In the genomic region with DNA sequence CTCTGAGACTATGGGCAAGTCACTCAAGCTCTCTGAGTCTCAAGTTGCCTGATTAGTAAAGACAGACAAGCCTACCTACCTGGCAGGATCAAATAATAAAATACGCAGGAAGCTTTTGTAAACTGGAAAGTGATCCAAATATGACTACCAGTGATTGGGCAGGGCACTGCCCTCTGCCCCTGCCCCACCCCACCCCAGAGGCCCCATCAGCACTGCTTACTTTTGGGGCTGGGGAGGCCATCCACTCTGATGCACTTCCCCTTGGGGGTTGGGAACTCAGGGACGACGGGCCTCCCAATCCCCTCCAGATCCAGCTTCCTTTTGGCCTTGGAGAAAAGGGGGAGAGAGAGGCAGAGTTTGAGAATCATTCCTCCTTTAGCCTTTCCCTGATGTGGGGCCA, we compare ENCODE assay signal across 15 cellular contexts. TPM values are rescaled to one million over a fixed set of nuclear protein-coding genes. Genes with fewer than 3 reads are reported as not detected.
DNase-seq lines count a peak whose midpoint lies in the region; ATAC-seq and TF ChIP-seq lines count a peak whose summit lies in the region.
"Had no signal": no experiment of that assay in that cellular context is flagged by ENCODE, and none has a peak within 500 bp of the region (broad histone marks: within the 10 kb centered on the region; RNA-seq: fewer than 3 reads in every experiment).

No MANE protein-coding gene starts in this region.

- intact Hi-C loops in upper lobe of right lung (cut with DNase I) = no loop called here

- no peaks in the 10 kb centered on the region for H4K20me1 ChIP-seq in OCI-LY1 (ENCODE audit: insufficient read depth, low read length)

- no peak for ATAC-seq in effector memory CD8-positive, alpha-beta T cell (replicated peaks)
- no peak for ATAC-seq in stimulated activated memory B cell treated with anti-CD40 and anti-IgM and Interleukin-4, amounts not matched to agents 10 μg/mL and 1 μg/mL and 100 μg/mL, for 72 hours
- ATAC-seq in upper lobe of right lung (no peak), HG02759 (IDR thresholded peaks at IDR 0.05; ENCODE audit: unreplicated experiment) (no peak)
- ATAC-seq: left lung had no signal

- no peak overlapping the region for H2AFZ ChIP-seq in OCI-LY1 (ENCODE audit: low read length)

- H3K9me3 Mint-ChIP-seq in T-helper 1 cell treated with Interleukin-12 subunit alpha and Interleukin-12 subunit beta and Interleukin-4 antibody, amounts not matched to agents 30 μg/mL and 1 μg/mL, for 36 hours = no peaks in the 10 kb centered on the region
- H3K9me3 Mint-ChIP-seq in effector memory CD8-positive, alpha-beta T cell = no peaks in the 10 kb centered on the region
- H3K9me3 Mint-ChIP-seq in stimulated activated memory B cell treated with anti-CD40 and anti-IgM and Interleukin-4, amounts not matched to agents 10 μg/mL and 1 μg/mL and 100 μg/mL, for 72 hours = no peaks in the 10 kb centered on the region
- H3K9me3 Mint-ChIP-seq: activated naive CD8-positive, alpha-beta T cell treated with anti-CD3 and anti-CD28 coated beads for 36 hours; endodermal cell; naive thymus-derived CD8-positive, alpha-beta T cell had no signal

- H3K27me3 ChIP-seq in OCI-LY1 (ENCODE audit: insufficient read depth, low read length) = no peaks in the 10 kb centered on the region
- no peaks in the 10 kb centered on the region for H3K27me3 ChIP-seq in upper lobe of right lung
- H3K27me3 ChIP-seq: left lung had no signal

- peak overlapping the region; percentile 77 for H3K27ac Mint-ChIP-seq in T-helper 1 cell treated with Interleukin-12 subunit alpha and Interleukin-12 subunit beta and Interleukin-4 antibody, amounts not matched to agents 30 μg/mL and 1 μg/mL, for 36 hours
- H3K27ac Mint-ChIP-seq in effector memory CD8-positive, alpha-beta T cell = peak overlapping the region; percentile 94 to 98
- peak overlapping the region; percentile 78 for H3K27ac Mint-ChIP-seq in stimulated activated memory B cell treated with anti-CD40 and anti-IgM and Interleukin-4, amounts not matched to agents 10 μg/mL and 1 μg/mL and 100 μg/mL, for 72 hours
- H3K27ac Mint-ChIP-seq: activated naive CD8-positive, alpha-beta T cell treated with anti-CD3 and anti-CD28 coated beads for 36 hours; endodermal cell had no signal

- H3K4me1 ChIP-seq in OCI-LY1 (ENCODE audit: insufficient read depth, low read length, severe bottlenecking) (peaks cover 50% of the 10 kb centered on the region), upper lobe of right lung (peaks cover 28% of the 10 kb centered on the region)
- H3K4me1 ChIP-seq: prostate gland had no signal

- no peaks in the 10 kb centered on the region for H3K9me2 ChIP-seq in OCI-LY1 (ENCODE audit: low read depth, low read length)

- no peaks in the 10 kb centered on the region for H3K27me3 Mint-ChIP-seq in T-helper 1 cell treated with Interleukin-12 subunit alpha and Interleukin-12 subunit beta and Interleukin-4 antibody, amounts not matched to agents 30 μg/mL and 1 μg/mL, for 36 hours (ENCODE audit: low read depth)
- H3K27me3 Mint-ChIP-seq in effector memory CD8-positive, alpha-beta T cell = no peaks in the 10 kb centered on the region
- no peaks in the 10 kb centered on the region for H3K27me3 Mint-ChIP-seq in stimulated activated memory B cell treated with anti-CD40 and anti-IgM and Interleukin-4, amounts not matched to agents 10 μg/mL and 1 μg/mL and 100 μg/mL, for 72 hours
- H3K27me3 Mint-ChIP-seq: activated naive CD8-positive, alpha-beta T cell treated with anti-CD3 and anti-CD28 coated beads for 36 hours; naive thymus-derived CD8-positive, alpha-beta T cell had no signal

- peak overlapping the region; percentile 12; the same call in 1 of the 2 replicates for H3K9ac ChIP-seq in OCI-LY1 (ENCODE audit: low read length)

- H3K27ac ChIP-seq in OCI-LY1 (ENCODE audit: low read depth, low read length, poor library complexity, severe bottlenecking) (peak overlapping the region; percentile 91), upper lobe of right lung (no peak overlapping the region)
- H3K27ac ChIP-seq: prostate gland had no signal

- H3K36me3 ChIP-seq in OCI-LY1 (ENCODE audit: insufficient read depth, low read length) = peaks cover 69% of the 10 kb centered on the region
- H3K36me3 ChIP-seq in upper lobe of right lung = no peaks in the 10 kb centered on the region
- H3K36me3 ChIP-seq: left lung, prostate gland had no signal

- H3K79me2 ChIP-seq in OCI-LY1 (ENCODE audit: insufficient read depth, low read length) = peaks cover 28% of the 10 kb centered on the region

- H3K4me3 Mint-ChIP-seq in T-helper 1 cell treated with Interleukin-12 subunit alpha and Interleukin-12 subunit beta and Interleukin-4 antibody, amounts not matched to agents 30 μg/mL and 1 μg/mL, for 36 hours = no peak overlapping the region
- peak overlapping the region; percentile 25 to 81 for H3K4me3 Mint-ChIP-seq in effector memory CD8-positive, alpha-beta T cell
- no peak overlapping the region for H3K4me3 Mint-ChIP-seq in stimulated activated memory B cell treated with anti-CD40 and anti-IgM and Interleukin-4, amounts not matched to agents 10 μg/mL and 1 μg/mL and 100 μg/mL, for 72 hours
- H3K4me3 Mint-ChIP-seq: activated naive CD8-positive, alpha-beta T cell treated with anti-CD3 and anti-CD28 coated beads for 36 hours; endodermal cell had no signal

- H3K4me1 Mint-ChIP-seq in T-helper 1 cell treated with Interleukin-12 subunit alpha and Interleukin-12 subunit beta and Interleukin-4 antibody, amounts not matched to agents 30 μg/mL and 1 μg/mL, for 36 hours (ENCODE audit: low read depth) = peaks cover 53% of the 10 kb centered on the region
- H3K4me1 Mint-ChIP-seq in effector memory CD8-positive, alpha-beta T cell (ENCODE audit: low read depth in 2 of 2) = peaks cover 41 to 57% of the 10 kb centered on the region in 2 donors
- peaks cover 72% of the 10 kb centered on the region for H3K4me1 Mint-ChIP-seq in stimulated activated memory B cell treated with anti-CD40 and anti-IgM and Interleukin-4, amounts not matched to agents 10 μg/mL and 1 μg/mL and 100 μg/mL, for 72 hours
- H3K4me1 Mint-ChIP-seq: endodermal cell had no signal

- TF ChIP-seq CTCF in OCI-LY1 (IDR thresholded peaks at IDR 0.05; ENCODE audit: low read length) (no peak), upper lobe of right lung (IDR thresholded peaks at IDR 0.05) (no peak)

- H3F3A ChIP-seq in OCI-LY1 (ENCODE audit: insufficient read depth, low read length) = no peaks in the 10 kb centered on the region; the same call in 1 of the 2 replicates

- H3K9me3 ChIP-seq in OCI-LY1 (ENCODE audit: low read length) (no peaks in the 10 kb centered on the region), upper lobe of right lung (no peaks in the 10 kb centered on the region)
- H3K9me3 ChIP-seq: left lung, prostate gland had no signal

- H3K36me3 Mint-ChIP-seq in T-helper 1 cell treated with Interleukin-12 subunit alpha and Interleukin-12 subunit beta and Interleukin-4 antibody, amounts not matched to agents 30 μg/mL and 1 μg/mL, for 36 hours (ENCODE audit: low read depth) = peaks cover 34% of the 10 kb centered on the region
- peaks cover 6% of the 10 kb centered on the region for H3K36me3 Mint-ChIP-seq in effector memory CD8-positive, alpha-beta T cell (ENCODE audit: insufficient read depth)
- H3K36me3 Mint-ChIP-seq in stimulated activated memory B cell treated with anti-CD40 and anti-IgM and Interleukin-4, amounts not matched to agents 10 μg/mL and 1 μg/mL and 100 μg/mL, for 72 hours = peaks cover 5% of the 10 kb centered on the region
- H3K36me3 Mint-ChIP-seq: naive thymus-derived CD8-positive, alpha-beta T cell had no signal

- DNase-seq in T-helper 1 cell (no peak), upper lobe of right lung (no peak), DMS153 treated with DMSO at 0.1 percent for 48 hours (lab: John Stamatoyannopoulos, UW; ENCODE audit: unreplicated experiment) (no peak)
- DNase-seq in effector memory CD8-positive, alpha-beta T cell = no peak
- DNase-seq: 8988T; activated naive CD8-positive, alpha-beta T cell treated with anti-CD3 and anti-CD28 coated beads for 36 hours; endodermal cell; foreskin fibroblast; left lung had no signal

- H3K4me3 ChIP-seq in OCI-LY1 (ENCODE audit: low read depth, low read length, poor library complexity, severe bottlenecking) = no peak overlapping the region
- no peak overlapping the region for H3K4me3 ChIP-seq in upper lobe of right lung
- H3K4me3 ChIP-seq: left lung, prostate gland had no signal

- H3K4me2 ChIP-seq in OCI-LY1 (ENCODE audit: low read length) = peak overlapping the region; percentile 97

RNA-seq across cellular contexts. Expression of a gene that starts 6.9 kb away (rescaled TPM):
- 0.32 TPM for total RNA-seq in upper lobe of right lung

RNA-seq across cellular contexts. Expression of a gene that starts 35.1 kb away (rescaled TPM):
- 242 TPM for total RNA-seq in upper lobe of right lung

RNA-seq across cellular contexts. Expression of a gene that starts 40.2 kb away (rescaled TPM):
- total RNA-seq in upper lobe of right lung = 35.9 TPM

Comparison
In these comparisons a context has a peak if more than half of its experiments do, and no peak if none do; other contexts are left out.
1. H3K4me3 Mint-ChIP-seq: peak in effector memory CD8-positive, alpha-beta T cell (2 of 2); none in T-helper 1 cell treated with Interleukin-12 subunit alpha and Interleukin-12 subunit beta and Interleukin-4 antibody, amounts not matched to agents 30 μg/mL and 1 μg/mL, for 36 hours (single experiment) and stimulated activated memory B cell treated with anti-CD40 and anti-IgM and Interleukin-4, amounts not matched to agents 10 μg/mL and 1 μg/mL and 100 μg/mL, for 72 hours (single experiment).
2. Peak in every context shown above with its lines, with median percentiles within 50 percentile points of each other: H3K27ac Mint-ChIP-seq.